ENCODE assay signal across 19 cellular contexts in the genomic region with DNA sequence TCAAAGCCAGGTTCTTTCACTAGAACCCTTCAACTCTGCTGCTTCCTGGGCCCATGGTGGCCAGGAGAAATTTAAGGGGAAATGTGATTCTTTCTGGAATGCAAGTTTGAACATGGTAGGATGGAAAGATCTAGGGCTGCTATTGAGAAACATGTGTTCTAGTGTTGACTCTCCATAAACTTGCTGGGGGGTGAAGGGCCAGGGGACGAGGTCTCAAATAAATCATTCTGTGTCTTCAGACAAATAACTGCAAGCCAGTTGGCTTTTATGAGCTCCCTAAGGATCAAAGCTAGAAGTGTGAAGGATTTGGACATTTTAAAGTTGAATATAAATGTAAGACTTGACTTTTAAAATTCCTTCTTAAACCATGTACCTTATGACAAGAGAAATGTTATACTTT.
"Had no signal": no experiment of that assay in that cellular context is flagged by ENCODE, and none has a peak within 500 bp of the region (broad histone marks: within the 10 kb centered on the region; RNA-seq: fewer than 3 reads in every experiment).

No MANE protein-coding gene starts in this region.

- H3K27me3 ChIP-seq: colonic mucosa, neutrophil had no signal

- H3K27ac ChIP-seq: colonic mucosa, neutrophil had no signal

- H3K9me3 ChIP-seq: colonic mucosa, esophagus squamous epithelium, neutrophil had no signal

- ATAC-seq: activated naive CD8-positive, alpha-beta T cell treated with anti-CD3 and anti-CD28 coated beads, Interleukin-2, amount 50 U/mL, for 24 hours; naive thymus-derived CD4-positive, alpha-beta T cell had no signal

- H3K4me1 ChIP-seq: colonic mucosa had no signal

- H3K4me3 ChIP-seq: colonic mucosa, esophagus squamous epithelium had no signal

- H3K27ac Mint-ChIP-seq: activated naive CD4-positive, alpha-beta T cell treated with anti-CD3 and anti-CD28 coated beads for 36 hours; activated naive CD8-positive, alpha-beta T cell treated with anti-CD3 and anti-CD28 coated beads, Interleukin-2, amount 50 U/mL, for 24 hours; activated T-helper 2 cell treated with anti-CD3 and anti-CD28 coated beads, Interferon-gamma antibody, Interleukin-2, Interleukin-4, amounts not matched to agents 10 μg/mL and 5 μg/mL and 100 μg/mL, durations not matched to agents 14 hours and 24 hours and 36 hours; naive thymus-derived CD4-positive, alpha-beta T cell; type B pancreatic cell had no signal

- H3K4me1 Mint-ChIP-seq: activated naive CD8-positive, alpha-beta T cell treated with anti-CD3 and anti-CD28 coated beads, Interleukin-2, amount 50 U/mL, for 24 hours; naive thymus-derived CD4-positive, alpha-beta T cell had no signal

- H3K4me3 Mint-ChIP-seq: activated naive CD4-positive, alpha-beta T cell treated with anti-CD3 and anti-CD28 coated beads for 36 hours; activated naive CD8-positive, alpha-beta T cell treated with anti-CD3 and anti-CD28 coated beads, Interleukin-2, amount 50 U/mL, for 24 hours; naive thymus-derived CD4-positive, alpha-beta T cell; type B pancreatic cell had no signal

- H3K36me3 Mint-ChIP-seq: naive thymus-derived CD4-positive, alpha-beta T cell; type B pancreatic cell had no signal

- DNase-seq: activated CD4-positive, alpha-beta T cell treated with anti-CD3 and anti-CD28 coated beads, Interleukin-2, amount 50 U/mL, for 4 hours; activated CD4-positive, CD25-positive, alpha-beta regulatory T cell treated with anti-CD3 and anti-CD28 coated beads, Interleukin-2, amount 50 U/mL, for 72 hours; activated naive CD4-positive, alpha-beta T cell treated with anti-CD3 and anti-CD28 coated beads for 36 hours; activated naive CD8-positive, alpha-beta T cell treated with anti-CD3 and anti-CD28 coated beads, Interleukin-2, amount 50 U/mL, for 24 hours; central memory CD4-positive, alpha-beta T cell; colonic mucosa; esophagus squamous epithelium; foreskin fibroblast; naive thymus-derived CD4-positive, alpha-beta T cell; retina; small intestine; stimulated activated CD4-positive, alpha-beta T cell treated with anti-CD3 and anti-CD28 coated beads, Interleukin-4, amount 100 ng/mL, for 4 hours; stimulated activated CD8-positive, alpha-beta memory T cell treated with anti-CD3 and anti-CD28 coated beads, Interleukin-4, amount 100 ng/mL, for 48 hours; stimulated activated naive CD4-positive, alpha-beta T cell treated with Interleukin-2 at 50 U/mL for 16 hours; substantia nigra; T-helper 1 cell had no signal

- H3K36me3 ChIP-seq: colonic mucosa, esophagus squamous epithelium, neutrophil had no signal

- H3K27me3 Mint-ChIP-seq: type B pancreatic cell had no signal

- H3K9me3 Mint-ChIP-seq: activated naive CD4-positive, alpha-beta T cell treated with anti-CD3 and anti-CD28 coated beads for 36 hours; activated naive CD8-positive, alpha-beta T cell treated with anti-CD3 and anti-CD28 coated beads, Interleukin-2, amount 50 U/mL, for 24 hours; activated T-helper 2 cell treated with anti-CD3 and anti-CD28 coated beads, Interferon-gamma antibody, Interleukin-2, Interleukin-4, amounts not matched to agents 10 μg/mL and 5 μg/mL and 100 μg/mL, durations not matched to agents 14 hours and 24 hours and 36 hours; type B pancreatic cell had no signal
